1 cellular context compared by ENCODE assay signal in the genomic region with DNA sequence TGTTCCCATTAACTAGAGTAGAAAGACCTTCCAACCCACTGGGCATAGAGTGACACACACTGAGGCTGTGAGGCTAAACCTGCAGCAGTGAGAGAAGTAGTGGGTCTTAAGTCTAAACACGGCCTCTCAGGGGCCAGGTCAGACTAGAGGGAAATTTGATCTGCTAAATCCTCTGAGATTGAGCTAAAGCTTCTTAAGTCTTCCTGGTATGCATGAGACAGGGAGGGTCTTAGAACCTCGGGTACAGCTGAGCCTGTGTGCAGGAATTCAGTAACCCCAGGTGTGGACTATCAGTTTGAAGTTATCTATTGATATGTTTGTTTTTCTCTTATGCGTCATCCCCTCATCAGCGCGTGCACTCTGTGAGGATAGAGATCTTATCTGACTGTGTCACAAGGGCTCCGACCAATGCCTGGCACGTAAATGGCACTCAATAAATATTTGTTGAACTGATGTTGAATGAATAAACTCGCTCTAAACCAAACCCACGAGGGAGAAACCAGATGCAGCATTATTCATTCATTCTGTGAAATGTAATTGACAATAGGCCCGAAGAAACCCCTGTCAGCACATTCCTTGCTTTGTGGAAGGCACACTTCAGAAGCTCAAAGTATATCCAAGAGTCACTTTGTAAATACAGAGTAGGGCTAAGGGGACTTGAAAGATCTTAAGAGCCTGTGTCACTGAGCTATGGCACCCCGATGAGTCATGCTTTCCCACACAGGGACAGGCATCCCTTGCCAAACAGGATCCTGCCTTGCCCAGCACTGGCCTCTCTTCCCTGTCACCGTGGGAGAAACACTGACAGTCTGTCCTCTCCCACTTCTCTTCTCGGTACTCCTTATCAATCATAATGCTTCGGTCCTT.
TF ChIP-seq lines count a peak whose summit lies in the region.

No MANE protein-coding gene starts in this region.

TF ChIP-seq in HepG2, 621 proteins besides CTCF, POLR2A, EP300 and RAD21 (continued from another document and continues in another):
- TF ChIP-seq, protein P1, sequence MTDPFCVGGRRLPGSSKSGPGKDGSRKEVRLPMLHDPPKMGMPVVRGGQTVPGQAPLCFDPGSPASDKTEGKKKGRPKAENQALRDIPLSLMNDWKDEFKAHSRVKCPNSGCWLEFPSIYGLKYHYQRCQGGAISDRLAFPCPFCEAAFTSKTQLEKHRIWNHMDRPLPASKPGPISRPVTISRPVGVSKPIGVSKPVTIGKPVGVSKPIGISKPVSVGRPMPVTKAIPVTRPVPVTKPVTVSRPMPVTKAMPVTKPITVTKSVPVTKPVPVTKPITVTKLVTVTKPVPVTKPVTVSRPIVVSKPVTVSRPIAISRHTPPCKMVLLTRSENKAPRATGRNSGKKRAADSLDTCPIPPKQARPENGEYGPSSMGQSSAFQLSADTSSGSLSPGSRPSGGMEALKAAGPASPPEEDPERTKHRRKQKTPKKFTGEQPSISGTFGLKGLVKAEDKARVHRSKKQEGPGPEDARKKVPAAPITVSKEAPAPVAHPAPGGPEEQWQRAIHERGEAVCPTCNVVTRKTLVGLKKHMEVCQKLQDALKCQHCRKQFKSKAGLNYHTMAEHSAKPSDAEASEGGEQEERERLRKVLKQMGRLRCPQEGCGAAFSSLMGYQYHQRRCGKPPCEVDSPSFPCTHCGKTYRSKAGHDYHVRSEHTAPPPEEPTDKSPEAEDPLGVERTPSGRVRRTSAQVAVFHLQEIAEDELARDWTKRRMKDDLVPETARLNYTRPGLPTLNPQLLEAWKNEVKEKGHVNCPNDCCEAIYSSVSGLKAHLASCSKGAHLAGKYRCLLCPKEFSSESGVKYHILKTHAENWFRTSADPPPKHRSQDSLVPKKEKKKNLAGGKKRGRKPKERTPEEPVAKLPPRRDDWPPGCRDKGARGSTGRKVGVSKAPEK (CRISPR knock-in tag; IDR thresholded peaks at IDR 0.05; ENCODE audit: borderline replicate concordance): no peak
- TF ChIP-seq, protein P2, sequence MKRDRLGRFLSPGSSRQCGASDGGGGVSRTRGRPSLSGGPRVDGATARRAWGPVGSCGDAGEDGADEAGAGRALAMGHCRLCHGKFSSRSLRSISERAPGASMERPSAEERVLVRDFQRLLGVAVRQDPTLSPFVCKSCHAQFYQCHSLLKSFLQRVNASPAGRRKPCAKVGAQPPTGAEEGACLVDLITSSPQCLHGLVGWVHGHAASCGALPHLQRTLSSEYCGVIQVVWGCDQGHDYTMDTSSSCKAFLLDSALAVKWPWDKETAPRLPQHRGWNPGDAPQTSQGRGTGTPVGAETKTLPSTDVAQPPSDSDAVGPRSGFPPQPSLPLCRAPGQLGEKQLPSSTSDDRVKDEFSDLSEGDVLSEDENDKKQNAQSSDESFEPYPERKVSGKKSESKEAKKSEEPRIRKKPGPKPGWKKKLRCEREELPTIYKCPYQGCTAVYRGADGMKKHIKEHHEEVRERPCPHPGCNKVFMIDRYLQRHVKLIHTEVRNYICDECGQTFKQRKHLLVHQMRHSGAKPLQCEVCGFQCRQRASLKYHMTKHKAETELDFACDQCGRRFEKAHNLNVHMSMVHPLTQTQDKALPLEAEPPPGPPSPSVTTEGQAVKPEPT (CRISPR knock-in tag; IDR thresholded peaks at IDR 0.05; ENCODE audit: low read depth): no peak
- 0 out of 2 replicates have a peak, but pooled peaks have one; percentile 36 for TF ChIP-seq MEIS2 (CRISPR knock-in tag; IDR thresholded peaks at IDR 0.05)
- TF ChIP-seq, protein P3, sequence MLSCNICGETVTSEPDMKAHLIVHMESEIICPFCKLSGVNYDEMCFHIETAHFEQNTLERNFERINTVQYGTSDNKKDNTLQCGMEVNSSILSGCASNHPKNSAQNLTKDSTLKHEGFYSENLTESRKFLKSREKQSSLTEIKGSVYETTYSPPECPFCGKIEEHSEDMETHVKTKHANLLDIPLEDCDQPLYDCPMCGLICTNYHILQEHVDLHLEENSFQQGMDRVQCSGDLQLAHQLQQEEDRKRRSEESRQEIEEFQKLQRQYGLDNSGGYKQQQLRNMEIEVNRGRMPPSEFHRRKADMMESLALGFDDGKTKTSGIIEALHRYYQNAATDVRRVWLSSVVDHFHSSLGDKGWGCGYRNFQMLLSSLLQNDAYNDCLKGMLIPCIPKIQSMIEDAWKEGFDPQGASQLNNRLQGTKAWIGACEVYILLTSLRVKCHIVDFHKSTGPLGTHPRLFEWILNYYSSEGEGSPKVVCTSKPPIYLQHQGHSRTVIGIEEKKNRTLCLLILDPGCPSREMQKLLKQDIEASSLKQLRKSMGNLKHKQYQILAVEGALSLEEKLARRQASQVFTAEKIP (CRISPR knock-in tag; IDR thresholded peaks at IDR 0.05; ENCODE audit: borderline replicate concordance): no peak
- TF ChIP-seq, protein P4, sequence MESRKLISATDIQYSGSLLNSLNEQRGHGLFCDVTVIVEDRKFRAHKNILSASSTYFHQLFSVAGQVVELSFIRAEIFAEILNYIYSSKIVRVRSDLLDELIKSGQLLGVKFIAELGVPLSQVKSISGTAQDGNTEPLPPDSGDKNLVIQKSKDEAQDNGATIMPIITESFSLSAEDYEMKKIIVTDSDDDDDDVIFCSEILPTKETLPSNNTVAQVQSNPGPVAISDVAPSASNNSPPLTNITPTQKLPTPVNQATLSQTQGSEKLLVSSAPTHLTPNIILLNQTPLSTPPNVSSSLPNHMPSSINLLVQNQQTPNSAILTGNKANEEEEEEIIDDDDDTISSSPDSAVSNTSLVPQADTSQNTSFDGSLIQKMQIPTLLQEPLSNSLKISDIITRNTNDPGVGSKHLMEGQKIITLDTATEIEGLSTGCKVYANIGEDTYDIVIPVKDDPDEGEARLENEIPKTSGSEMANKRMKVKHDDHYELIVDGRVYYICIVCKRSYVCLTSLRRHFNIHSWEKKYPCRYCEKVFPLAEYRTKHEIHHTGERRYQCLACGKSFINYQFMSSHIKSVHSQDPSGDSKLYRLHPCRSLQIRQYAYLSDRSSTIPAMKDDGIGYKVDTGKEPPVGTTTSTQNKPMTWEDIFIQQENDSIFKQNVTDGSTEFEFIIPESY (CRISPR knock-in tag; IDR thresholded peaks at IDR 0.05): 0 out of 2 replicates have a peak, but pooled peaks have one; percentile 14
- no peak for TF ChIP-seq NR1H2 (CRISPR knock-in tag; IDR thresholded peaks at IDR 0.05; ENCODE audit: borderline replicate concordance, low read depth)
- TF ChIP-seq ZNF326 (CRISPR knock-in tag; IDR thresholded peaks at IDR 0.05; ENCODE audit: borderline replicate concordance): no peak
- TF ChIP-seq MATR3 (CRISPR knock-in tag; IDR thresholded peaks at IDR 0.05): no peak
- TF ChIP-seq RFX3 (CRISPR knock-in tag; IDR thresholded peaks at IDR 0.05): no peak
- peak; percentile 81 for TF ChIP-seq ZBTB21 (CRISPR knock-in tag; IDR thresholded peaks at IDR 0.05)
- TF ChIP-seq ZNF589 (CRISPR knock-in tag; conservative IDR thresholded peaks at IDR 0.05): no peak
- no peak for TF ChIP-seq TSC22D2 (CRISPR knock-in tag; IDR thresholded peaks at IDR 0.05; ENCODE audit: borderline replicate concordance)
- TF ChIP-seq ZNF709 (CRISPR knock-in tag; IDR thresholded peaks at IDR 0.05): no peak
- TF ChIP-seq, protein P5, sequence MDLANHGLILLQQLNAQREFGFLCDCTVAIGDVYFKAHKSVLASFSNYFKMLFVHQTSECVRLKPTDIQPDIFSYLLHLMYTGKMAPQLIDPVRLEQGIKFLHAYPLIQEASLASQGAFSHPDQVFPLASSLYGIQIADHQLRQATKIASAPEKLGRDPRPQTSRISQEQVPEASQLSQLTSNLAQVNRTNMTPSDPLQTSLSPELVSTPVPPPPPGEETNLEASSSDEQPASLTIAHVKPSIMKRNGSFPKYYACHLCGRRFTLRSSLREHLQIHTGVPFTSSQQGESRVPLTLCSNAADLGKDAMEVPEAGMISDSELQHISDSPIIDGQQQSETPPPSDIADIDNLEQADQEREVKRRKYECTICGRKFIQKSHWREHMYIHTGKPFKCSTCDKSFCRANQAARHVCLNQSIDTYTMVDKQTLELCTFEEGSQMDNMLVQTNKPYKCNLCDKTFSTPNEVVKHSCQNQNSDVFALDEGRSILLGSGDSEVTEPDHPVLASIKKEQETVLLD (CRISPR knock-in tag; IDR thresholded peaks at IDR 0.05; ENCODE audit: low read depth): no peak
- TF ChIP-seq ZSCAN12 (CRISPR knock-in tag; IDR thresholded peaks at IDR 0.05): no peak
- TF ChIP-seq CBX5 (CRISPR knock-in tag; IDR thresholded peaks at IDR 0.05; ENCODE audit: borderline replicate concordance): 0 out of 2 replicates have a peak, but pooled peaks have one; percentile 23
- 0 out of 2 replicates have a peak, but pooled peaks have one; percentile 78 for TF ChIP-seq SSRP1 (CRISPR knock-in tag; IDR thresholded peaks at IDR 0.05)
- no peak for TF ChIP-seq MBNL3 (CRISPR knock-in tag; conservative IDR thresholded peaks at IDR 0.05)
- TF ChIP-seq ZSCAN20 (CRISPR knock-in tag; IDR thresholded peaks at IDR 0.05; ENCODE audit: borderline replicate concordance): no peak
- no peak for TF ChIP-seq ZNF460 (CRISPR knock-in tag; IDR thresholded peaks at IDR 0.05; ENCODE audit: borderline replicate concordance)
- no peak for TF ChIP-seq NCOA1 (CRISPR knock-in tag; IDR thresholded peaks at IDR 0.05)
- TF ChIP-seq, protein P6, sequence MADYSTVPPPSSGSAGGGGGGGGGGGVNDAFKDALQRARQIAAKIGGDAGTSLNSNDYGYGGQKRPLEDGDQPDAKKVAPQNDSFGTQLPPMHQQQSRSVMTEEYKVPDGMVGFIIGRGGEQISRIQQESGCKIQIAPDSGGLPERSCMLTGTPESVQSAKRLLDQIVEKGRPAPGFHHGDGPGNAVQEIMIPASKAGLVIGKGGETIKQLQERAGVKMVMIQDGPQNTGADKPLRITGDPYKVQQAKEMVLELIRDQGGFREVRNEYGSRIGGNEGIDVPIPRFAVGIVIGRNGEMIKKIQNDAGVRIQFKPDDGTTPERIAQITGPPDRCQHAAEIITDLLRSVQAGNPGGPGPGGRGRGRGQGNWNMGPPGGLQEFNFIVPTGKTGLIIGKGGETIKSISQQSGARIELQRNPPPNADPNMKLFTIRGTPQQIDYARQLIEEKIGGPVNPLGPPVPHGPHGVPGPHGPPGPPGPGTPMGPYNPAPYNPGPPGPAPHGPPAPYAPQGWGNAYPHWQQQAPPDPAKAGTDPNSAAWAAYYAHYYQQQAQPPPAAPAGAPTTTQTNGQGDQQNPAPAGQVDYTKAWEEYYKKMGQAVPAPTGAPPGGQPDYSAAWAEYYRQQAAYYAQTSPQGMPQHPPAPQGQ (CRISPR knock-in tag; IDR thresholded peaks at IDR 0.05; ENCODE audit: borderline replicate concordance): no peak
- TF ChIP-seq, protein P7, sequence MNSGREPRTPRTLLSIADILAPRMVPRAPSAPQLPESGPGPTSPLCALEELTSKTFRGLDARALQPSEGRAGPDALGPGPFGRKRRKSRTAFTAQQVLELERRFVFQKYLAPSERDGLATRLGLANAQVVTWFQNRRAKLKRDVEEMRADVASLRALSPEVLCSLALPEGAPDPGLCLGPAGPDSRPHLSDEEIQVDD (CRISPR knock-in tag; IDR thresholded peaks at IDR 0.05; ENCODE audit: borderline replicate concordance): no peak
- no peak for TF ChIP-seq MLLT10 (CRISPR knock-in tag; IDR thresholded peaks at IDR 0.05)
- TF ChIP-seq ZNF558 (CRISPR knock-in tag; IDR thresholded peaks at IDR 0.05; ENCODE audit: borderline replicate concordance): no peak
- no peak for TF ChIP-seq REPIN1 (CRISPR knock-in tag; IDR thresholded peaks at IDR 0.05; ENCODE audit: borderline replicate concordance, low read depth)
- TF ChIP-seq NR2F6 (IDR thresholded peaks at IDR 0.05): peak; percentile 40
- no peak for TF ChIP-seq NR2F6 (CRISPR knock-in tag; IDR thresholded peaks at IDR 0.05)
- TF ChIP-seq ZBTB42 (CRISPR knock-in tag; IDR thresholded peaks at IDR 0.05): no peak
- TF ChIP-seq, protein P8, sequence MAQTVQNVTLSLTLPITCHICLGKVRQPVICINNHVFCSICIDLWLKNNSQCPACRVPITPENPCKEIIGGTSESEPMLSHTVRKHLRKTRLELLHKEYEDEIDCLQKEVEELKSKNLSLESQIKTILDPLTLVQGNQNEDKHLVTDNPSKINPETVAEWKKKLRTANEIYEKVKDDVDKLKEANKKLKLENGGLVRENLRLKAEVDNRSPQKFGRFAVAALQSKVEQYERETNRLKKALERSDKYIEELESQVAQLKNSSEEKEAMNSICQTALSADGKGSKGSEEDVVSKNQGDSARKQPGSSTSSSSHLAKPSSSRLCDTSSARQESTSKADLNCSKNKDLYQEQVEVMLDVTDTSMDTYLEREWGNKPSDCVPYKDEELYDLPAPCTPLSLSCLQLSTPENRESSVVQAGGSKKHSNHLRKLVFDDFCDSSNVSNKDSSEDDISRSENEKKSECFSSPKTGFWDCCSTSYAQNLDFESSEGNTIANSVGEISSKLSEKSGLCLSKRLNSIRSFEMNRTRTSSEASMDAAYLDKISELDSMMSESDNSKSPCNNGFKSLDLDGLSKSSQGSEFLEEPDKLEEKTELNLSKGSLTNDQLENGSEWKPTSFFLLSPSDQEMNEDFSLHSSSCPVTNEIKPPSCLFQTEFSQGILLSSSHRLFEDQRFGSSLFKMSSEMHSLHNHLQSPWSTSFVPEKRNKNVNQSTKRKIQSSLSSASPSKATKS (CRISPR knock-in tag; IDR thresholded peaks at IDR 0.05): no peak
- TF ChIP-seq ZNF556 (CRISPR knock-in tag; IDR thresholded peaks at IDR 0.05; ENCODE audit: borderline replicate concordance): no peak; the same call in 1 of the 2 replicates
- no peak for TF ChIP-seq NFE2L1 (CRISPR knock-in tag; IDR thresholded peaks at IDR 0.05; ENCODE audit: borderline replicate concordance)
- TF ChIP-seq, protein P9, sequence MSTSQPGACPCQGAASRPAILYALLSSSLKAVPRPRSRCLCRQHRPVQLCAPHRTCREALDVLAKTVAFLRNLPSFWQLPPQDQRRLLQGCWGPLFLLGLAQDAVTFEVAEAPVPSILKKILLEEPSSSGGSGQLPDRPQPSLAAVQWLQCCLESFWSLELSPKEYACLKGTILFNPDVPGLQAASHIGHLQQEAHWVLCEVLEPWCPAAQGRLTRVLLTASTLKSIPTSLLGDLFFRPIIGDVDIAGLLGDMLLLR (CRISPR knock-in tag; IDR thresholded peaks at IDR 0.05): no peak
- peak; percentile 34; the same call in 1 of the 2 replicates for TF ChIP-seq JUND (CRISPR knock-in tag; IDR thresholded peaks at IDR 0.05)
- no peak for TF ChIP-seq YY1 (IDR thresholded peaks at IDR 0.05; ENCODE audit: insufficient read depth, insufficient replicate concordance, low read depth, low read length)
- no peak for TF ChIP-seq PLRG1 (conservative IDR thresholded peaks at IDR 0.05)
- no peak for TF ChIP-seq HCFC1 (IDR thresholded peaks at IDR 0.05; ENCODE audit: low read depth, low read length)
- TF ChIP-seq KDM1A (CRISPR knock-in tag; IDR thresholded peaks at IDR 0.05): no peak
- no peak for TF ChIP-seq TRIM24 (CRISPR knock-in tag; IDR thresholded peaks at IDR 0.05)
- TF ChIP-seq, protein P10, sequence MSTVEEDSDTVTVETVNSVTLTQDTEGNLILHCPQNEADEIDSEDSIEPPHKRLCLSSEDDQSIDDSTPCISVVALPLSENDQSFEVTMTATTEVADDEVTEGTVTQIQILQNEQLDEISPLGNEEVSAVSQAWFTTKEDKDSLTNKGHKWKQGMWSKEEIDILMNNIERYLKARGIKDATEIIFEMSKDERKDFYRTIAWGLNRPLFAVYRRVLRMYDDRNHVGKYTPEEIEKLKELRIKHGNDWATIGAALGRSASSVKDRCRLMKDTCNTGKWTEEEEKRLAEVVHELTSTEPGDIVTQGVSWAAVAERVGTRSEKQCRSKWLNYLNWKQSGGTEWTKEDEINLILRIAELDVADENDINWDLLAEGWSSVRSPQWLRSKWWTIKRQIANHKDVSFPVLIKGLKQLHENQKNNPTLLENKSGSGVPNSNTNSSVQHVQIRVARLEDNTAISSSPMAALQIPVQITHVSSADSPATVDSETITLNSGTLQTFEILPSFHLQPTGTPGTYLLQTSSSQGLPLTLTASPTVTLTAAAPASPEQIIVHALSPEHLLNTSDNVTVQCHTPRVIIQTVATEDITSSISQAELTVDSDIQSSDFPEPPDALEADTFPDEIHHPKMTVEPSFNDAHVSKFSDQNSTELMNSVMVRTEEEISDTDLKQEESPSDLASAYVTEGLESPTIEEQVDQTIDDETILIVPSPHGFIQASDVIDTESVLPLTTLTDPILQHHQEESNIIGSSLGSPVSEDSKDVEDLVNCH (CRISPR knock-in tag; IDR thresholded peaks at IDR 0.05): no peak
- no peak for TF ChIP-seq SMAD9 (CRISPR knock-in tag; IDR thresholded peaks at IDR 0.05)
- no peak for TF ChIP-seq ZNF629 (CRISPR knock-in tag; conservative IDR thresholded peaks at IDR 0.05)
- no peak for TF ChIP-seq ZNF678 (CRISPR knock-in tag; IDR thresholded peaks at IDR 0.05)
